Comparison of ENCODE assay signal across 16 cellular contexts in the genomic region with DNA sequence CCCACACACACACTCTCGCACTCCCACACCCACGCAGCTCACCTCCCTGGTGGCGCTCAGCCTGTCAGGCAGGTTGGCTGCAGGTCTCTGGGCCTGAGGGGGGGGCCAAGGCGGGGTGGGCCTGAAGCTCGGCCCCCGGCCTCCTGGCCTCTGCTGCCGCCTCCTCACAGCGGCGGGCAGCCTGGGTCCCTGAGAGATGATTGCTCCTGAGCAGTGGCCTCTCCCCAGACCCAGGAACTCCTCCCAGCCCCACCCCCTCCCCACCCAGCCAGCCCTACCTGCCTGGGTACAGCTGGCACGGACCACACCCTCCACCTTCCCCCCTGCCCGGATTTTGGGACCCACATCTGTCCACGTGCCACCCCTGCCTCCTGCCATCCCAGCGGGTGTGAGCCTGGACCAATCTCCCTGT. TPM values are rescaled to one million over a fixed set of nuclear protein-coding genes. Genes with fewer than 3 reads are reported as not detected.
A peak's percentile ranks its signal among the peaks of the same experiment; 100 is the strongest.
DNase-seq lines count a peak whose midpoint lies in the region; ATAC-seq and TF ChIP-seq lines count a peak whose summit lies in the region.
"Had no signal": no experiment of that assay in that cellular context is flagged by ENCODE, and none has a peak within 500 bp of the region (broad histone marks: within the 10 kb centered on the region; RNA-seq: fewer than 3 reads in every experiment).

No MANE protein-coding gene starts in this region.

- H3K36me3 Mint-ChIP-seq in neural progenitor cell (no peaks in the 10 kb centered on the region), WTC11 (no peaks in the 10 kb centered on the region)
- H3K36me3 Mint-ChIP-seq: CD4-positive, CD25-positive, alpha-beta regulatory T cell had no signal

- no peak overlapping the region for H3K18ac ChIP-seq in IMR-90 (ENCODE audit: low read depth, low read length)
- H3K18ac ChIP-seq in neuronal stem cell (ENCODE audit: low read length): peak overlapping the region; percentile 85

- H3K9me1 ChIP-seq in IMR-90 (ENCODE audit: insufficient read depth, low read length): peaks cover 3% of the 10 kb centered on the region; the same call in 1 of the 2 replicates

- no peak overlapping the region for H3K4me3 ChIP-seq in IMR-90 (ENCODE audit: insufficient read depth, low read depth, low read length)
- peak overlapping the region; percentile 49 for H3K4me3 ChIP-seq in epithelial cell of esophagus (ENCODE audit: low read length)
- no peak overlapping the region for H3K4me3 ChIP-seq in neuronal stem cell (ENCODE audit: low read length in 2 of 2)
- no peak overlapping the region for H3K4me3 ChIP-seq in neural progenitor cell
- H3K4me3 ChIP-seq: SJSA1 had no signal

- H3K27ac Mint-ChIP-seq in neural progenitor cell (no peak overlapping the region), WTC11 (no peak overlapping the region)
- H3K27ac Mint-ChIP-seq: CD4-positive, CD25-positive, alpha-beta regulatory T cell had no signal

- TF ChIP-seq RAD21 in IMR-90 (IDR thresholded peaks at IDR 0.05; ENCODE audit: low read length): no peak

- H2BK120ac ChIP-seq in IMR-90 (ENCODE audit: low read depth, low read length) (no peak overlapping the region), neuronal stem cell (ENCODE audit: low read depth, low read length) (no peak overlapping the region)

- H3K27me3 ChIP-seq in IMR-90 (ENCODE audit: control insufficient read depth, insufficient read depth, low read length) (no peaks in the 10 kb centered on the region), neuronal stem cell (ENCODE audit: control insufficient read depth in 3 of 3, insufficient read depth in 3 of 3, low read depth in 1 of 3, low read length in 3 of 3) (no peaks in the 10 kb centered on the region), neural progenitor cell (no peaks in the 10 kb centered on the region)
- H3K27me3 ChIP-seq: SJSA1 had no signal

- no peak overlapping the region for H4K8ac ChIP-seq in IMR-90 (ENCODE audit: low read depth in 2 of 2, low read length in 2 of 2)
- H4K8ac ChIP-seq in neuronal stem cell (ENCODE audit: low read depth, low read length): no peak overlapping the region

- H3F3A ChIP-seq in neural progenitor cell (ENCODE audit: low read depth): no peaks in the 10 kb centered on the region

- intact Hi-C loops in IMR-90 (cut with micrococcal nuclease): no loop called here

- POLR2A ChIA-PET in IMR-90 (lab: Charles Lee; ENCODE audit: unreplicated experiment) (no interaction called here), WTC11 (lab: Charles Lee) (no interaction called here)

- H3K27me3 Mint-ChIP-seq in neural progenitor cell (ENCODE audit: insufficient read depth, low read depth) (no peaks in the 10 kb centered on the region), WTC11 (ENCODE audit: low read depth) (no peaks in the 10 kb centered on the region)
- H3K27me3 Mint-ChIP-seq: CD4-positive, CD25-positive, alpha-beta regulatory T cell had no signal

- H3K4me1 Mint-ChIP-seq in neural progenitor cell: peaks cover 7% of the 10 kb centered on the region
- H3K4me1 Mint-ChIP-seq in WTC11: peaks cover 2% of the 10 kb centered on the region; the same call in 1 of the 2 replicates

- H3K4me1 ChIP-seq in IMR-90 (ENCODE audit: control insufficient read depth, insufficient read depth, low read length) (peaks cover 8% of the 10 kb centered on the region), neuronal stem cell (ENCODE audit: control insufficient read depth in 2 of 2, insufficient read depth in 1 of 2, low read depth in 1 of 2, low read length in 2 of 2) (peaks cover 4 to 11% of the 10 kb centered on the region in 2 donors), neural progenitor cell (no peaks in the 10 kb centered on the region)

- no peak overlapping the region for H3K9ac ChIP-seq in IMR-90 (ENCODE audit: low read depth, low read length)
- H3K9ac ChIP-seq in neuronal stem cell (ENCODE audit: low read depth, low read length, poor library complexity): no peak overlapping the region
- H3K9ac ChIP-seq in neural progenitor cell: no peak overlapping the region

- DNase-seq in IMR-90 (no peak), epithelial cell of esophagus (ENCODE audit: low read depth) (no peak), neuronal stem cell (ENCODE audit: low spot score) (no peak), neural progenitor cell (ENCODE audit: low spot score) (no peak), WTC11 (ENCODE audit: low spot score) (no peak)
- no peak for DNase-seq in central memory CD4-positive, alpha-beta T cell
- DNase-seq: AML-193; Caco-2; CD4-positive, CD25-positive, alpha-beta regulatory T cell; EL; NCI-H1417; NCI-H187 treated with DMSO at 0.1 percent for 48 hours; NCI-H345 had no signal

- H3K56ac ChIP-seq in IMR-90 (ENCODE audit: extremely low read depth, insufficient read depth, low read length): no peak overlapping the region

- H3K14ac ChIP-seq in IMR-90 (replicated peaks; ENCODE audit: low read depth, low read length) (no peak overlapping the region), neuronal stem cell (ENCODE audit: low read length) (no peak overlapping the region)

- CTCF ChIA-PET in IMR-90 (lab: Yijun Ruan, JAX) (no interaction called here), WTC11 (lab: Charles Lee) (interaction anchor here (0.9 kb wide), 1 partner anchor 13 kb away, joined by 4 read pairs; no protein-coding TSS in a partner anchor)

- H3K79me2 ChIP-seq in neural progenitor cell (ENCODE audit: low read depth): no peaks in the 10 kb centered on the region

- H3K4me3 Mint-ChIP-seq in neural progenitor cell: no peak overlapping the region
- H3K4me3 Mint-ChIP-seq in WTC11: no peak overlapping the region
- H3K4me3 Mint-ChIP-seq: CD4-positive, CD25-positive, alpha-beta regulatory T cell had no signal

- in situ Hi-C loops in IMR-90 (cut with MboI; ENCODE audit: low sequenced_read_pairs): no loop called here

- H3K9me3 ChIP-seq in IMR-90 (ENCODE audit: control insufficient read depth, insufficient read depth, low read length): no peaks in the 10 kb centered on the region
- H3K9me3 ChIP-seq in neuronal stem cell (replicated peaks in 1 of 2; ENCODE audit: control insufficient read depth in 2 of 2, insufficient read depth in 1 of 2, low read depth in 1 of 2, low read length in 2 of 2): no peaks in the 10 kb centered on the region
- H3K9me3 ChIP-seq in neural progenitor cell (ENCODE audit: low read depth): no peaks in the 10 kb centered on the region
- H3K9me3 ChIP-seq: Caco-2, SJSA1 had no signal

- no peak overlapping the region for H4K5ac ChIP-seq in IMR-90 (ENCODE audit: low read depth, low read length)

- BruUV-seq in IMR-90 (replicated peaks; lab: Mats Ljungman, UMichigan): no TSS peak

- no peak overlapping the region for H3K23ac ChIP-seq in IMR-90 (ENCODE audit: low read depth, low read length)
- no peak overlapping the region for H3K23ac ChIP-seq in neuronal stem cell (ENCODE audit: low read depth, low read length, poor library complexity)

- no peak overlapping the region for H2BK5ac ChIP-seq in IMR-90 (ENCODE audit: low read depth, low read length, poor library complexity, severe bottlenecking)
- no peak overlapping the region for H2BK5ac ChIP-seq in neuronal stem cell (ENCODE audit: low read length)

- H3K27ac ChIP-seq in C4-2B (peak overlapping the region; percentile 95), IMR-90 (ENCODE audit: insufficient read depth, low read length) (no peak overlapping the region), neuronal stem cell (replicated peaks; ENCODE audit: low read length) (no peak overlapping the region), neural progenitor cell (no peak overlapping the region)
- H3K27ac ChIP-seq: SJSA1 had no signal

- TF ChIP-seq POLR2A in IMR-90 (IDR thresholded peaks at IDR 0.05; ENCODE audit: low read depth, low read length): no peak

- H3K4ac ChIP-seq in IMR-90 (ENCODE audit: low read depth, low read length) (no peak overlapping the region), neuronal stem cell (ENCODE audit: low read length) (peak overlapping the region; percentile 84)

- H2AFZ ChIP-seq in IMR-90 (replicated peaks; ENCODE audit: low read length, poor library complexity) (peak overlapping the region; percentile 21), neuronal stem cell (ENCODE audit: low read length) (no peak overlapping the region), neural progenitor cell (replicated peaks) (no peak overlapping the region)

- H2BK12ac ChIP-seq in neuronal stem cell (ENCODE audit: low read length): no peak overlapping the region

- WGBS in IMR-90 (ENCODE audit: extremely low coverage in 2 of 2, insufficient read length in 1 of 2), 2 experiments: 73% methylated on average over 3 of the region's 13 CpGs; no CpG with 5 or more reads in 1 of the 2 experiments
- no CpG with 5 or more reads among the region's 13 CpGs for WGBS in neuronal stem cell (ENCODE audit: extremely low coverage in 2 of 2, insufficient read length in 2 of 2, insufficient replicate concordance in 1 of 2), 2 donors

- no peak overlapping the region for H2AK5ac ChIP-seq in IMR-90 (ENCODE audit: low read depth, low read length)
- H2AK5ac ChIP-seq in neuronal stem cell (ENCODE audit: low read depth, low read length): no peak overlapping the region

- H3K79me1 ChIP-seq in IMR-90 (ENCODE audit: low read depth in 1 of 2, low read length in 2 of 2) (peaks cover 0 to 5% of the 10 kb centered on the region in 2 experiments; a peak in 1 of 4 replicates), neuronal stem cell (ENCODE audit: low read depth, low read length) (no peaks in the 10 kb centered on the region)

- H2BK20ac ChIP-seq in IMR-90 (ENCODE audit: low read depth, low read length): no peak overlapping the region

- H4K20me1 ChIP-seq in IMR-90 (ENCODE audit: insufficient read depth, low read length) (no peaks in the 10 kb centered on the region), neural progenitor cell (ENCODE audit: low read depth) (no peaks in the 10 kb centered on the region)

- dilution Hi-C loops in IMR-90 (cut with HindIII; ENCODE audit: low sequenced_read_pairs, unreplicated experiment): no loop called here

- H4K91ac ChIP-seq in IMR-90 (ENCODE audit: insufficient read depth, low read depth, low read length) (no peak overlapping the region), neuronal stem cell (ENCODE audit: low read depth, low read length, poor library complexity) (no peak overlapping the region)

- TF ChIP-seq CTCF in C4-2B (conservative IDR thresholded peaks at IDR 0.05) (no peak), IMR-90 (conservative IDR thresholded peaks at IDR 0.05; ENCODE audit: low read depth, low read length) (no peak), epithelial cell of esophagus (IDR thresholded peaks at IDR 0.05; ENCODE audit: insufficient read depth, low read depth, low read length, missing control alignments) (no peak), neural progenitor cell (IDR thresholded peaks at IDR 0.05) (no peak), WTC11 (IDR thresholded peaks at IDR 0.05) (no peak)

- H3K4me2 ChIP-seq in IMR-90 (ENCODE audit: low read depth, low read length) (no peak overlapping the region), neuronal stem cell (ENCODE audit: insufficient read depth, low read length, poor library complexity, severe bottlenecking) (no peak overlapping the region), neural progenitor cell (no peak overlapping the region)

- H2AK9ac ChIP-seq in IMR-90 (replicated peaks; ENCODE audit: low read depth, low read length, poor library complexity): no peak overlapping the region

- H2BK15ac ChIP-seq in IMR-90 (ENCODE audit: low read depth, low read length) (no peak overlapping the region), neuronal stem cell (ENCODE audit: low read length) (peak overlapping the region; percentile 71)

- peaks cover 2% of the 10 kb centered on the region; the same call in 1 of the 2 replicates for H3K36me3 ChIP-seq in IMR-90 (ENCODE audit: control insufficient read depth, insufficient read depth, low read length)
- H3K36me3 ChIP-seq in neuronal stem cell (replicated peaks in 1 of 2; ENCODE audit: control insufficient read depth in 2 of 2, insufficient read depth in 2 of 2, low read length in 2 of 2): peaks cover 0 to 1% of the 10 kb centered on the region in 2 donors
- H3K36me3 ChIP-seq in neural progenitor cell: no peaks in the 10 kb centered on the region

- no peak for ATAC-seq in IMR-90 (ENCODE audit: low read depth)
- ATAC-seq in HG03135 (IDR thresholded peaks at IDR 0.05; ENCODE audit: unreplicated experiment): no peak
- no peak for ATAC-seq in WTC11

- H3K9me3 Mint-ChIP-seq in neural progenitor cell (no peaks in the 10 kb centered on the region), WTC11 (no peaks in the 10 kb centered on the region)
- H3K9me3 Mint-ChIP-seq: CD4-positive, CD25-positive, alpha-beta regulatory T cell had no signal

RNA-seq across cellular contexts. Expression of gene TMEM184A, which starts 4.6 kb away (rescaled TPM):
- total RNA-seq in IMR-90 (2012; rRNA removed) (0.28 and 0.36 TPM in 2 replicates), neural progenitor cell (ENCODE audit: low replicate concordance) (0.17 and 0.22 TPM in 2 replicates), WTC11 (2021) (1.3 to 1.4 TPM (median 1.3 TPM) in 3 replicates)
- polyA plus RNA-seq in IMR-90 (2012; rRNA removed): 1.9 TPM in 2 replicates
- 0.74 and 1.2 TPM in 2 replicates for polyA plus RNA-seq in IMR-90 (2012; cell fraction: cytosol; rRNA removed)
- 4.1 and 11.5 TPM in 2 replicates for polyA plus RNA-seq in IMR-90 (2012; cell fraction: nucleus; rRNA removed; ENCODE audit: low replicate concordance)
- polyA plus RNA-seq in neuronal stem cell (2013, experiment 1 of 2): 0.32 TPM
- polyA plus RNA-seq in neuronal stem cell (2013, experiment 2 of 2): 0.28 TPM
- total RNA-seq: CD4-positive, CD25-positive, alpha-beta regulatory T cell had no signal

RNA-seq across cellular contexts. Expression of gene PSMG3, which starts 9.2 kb away (rescaled TPM):
- total RNA-seq in IMR-90 (2012; rRNA removed) (30.6 and 37.3 TPM in 2 replicates), neural progenitor cell (ENCODE audit: low replicate concordance) (31.1 and 50.3 TPM in 2 replicates), WTC11 (2021) (33.3 to 50.7 TPM (median 45.9 TPM) in 3 replicates)
- 52.5 and 54.1 TPM in 2 replicates for polyA plus RNA-seq in IMR-90 (2012; rRNA removed)
- polyA plus RNA-seq in IMR-90 (2012; cell fraction: cytosol; rRNA removed): 44.0 and 63.2 TPM in 2 replicates
- polyA plus RNA-seq in IMR-90 (2012; cell fraction: nucleus; rRNA removed; ENCODE audit: low replicate concordance): 74.3 and 81.9 TPM in 2 replicates
- polyA plus RNA-seq in neuronal stem cell (2013, experiment 1 of 2): 16.9 TPM
- 15.7 TPM for polyA plus RNA-seq in neuronal stem cell (2013, experiment 2 of 2)

RNA-seq across cellular contexts. Expression of gene MAFK, which starts 30.1 kb away (rescaled TPM):
- 16.4 and 19.2 TPM in 2 replicates for total RNA-seq in IMR-90 (2012; rRNA removed)
- 27.1 and 27.9 TPM in 2 replicates for polyA plus RNA-seq in IMR-90 (2012; rRNA removed)
- 9.3 and 16.3 TPM in 2 replicates for polyA plus RNA-seq in IMR-90 (2012; cell fraction: cytosol; rRNA removed)
- polyA plus RNA-seq in IMR-90 (2012; cell fraction: nucleus; rRNA removed; ENCODE audit: low replicate concordance): 216 and 262 TPM in 2 replicates
- polyA plus RNA-seq in neuronal stem cell (2013, experiment 1 of 2): 4.4 TPM
- 4.1 TPM for polyA plus RNA-seq in neuronal stem cell (2013, experiment 2 of 2)
- total RNA-seq in neural progenitor cell (ENCODE audit: low replicate concordance): 4.3 and 4.7 TPM in 2 replicates
- 15.7 to 21.7 TPM (median 18.7 TPM) in 3 replicates for total RNA-seq in WTC11 (2021)

RNA-seq across cellular contexts. Expression of gene INTS1, which starts 56.4 kb away (rescaled TPM):
- 9.3 and 10.0 TPM in 2 replicates for total RNA-seq in IMR-90 (2012; rRNA removed)
- 40.1 and 47.1 TPM in 2 replicates for polyA plus RNA-seq in IMR-90 (2012; rRNA removed)
- polyA plus RNA-seq in IMR-90 (2012; cell fraction: cytosol; rRNA removed): 32.2 and 35.8 TPM in 2 replicates
- polyA plus RNA-seq in IMR-90 (2012; cell fraction: nucleus; rRNA removed; ENCODE audit: low replicate concordance): 80.3 and 296 TPM in 2 replicates
- 25.3 TPM for polyA plus RNA-seq in neuronal stem cell (2013, experiment 1 of 2)
- 24.4 TPM for polyA plus RNA-seq in neuronal stem cell (2013, experiment 2 of 2)
- total RNA-seq in neural progenitor cell (ENCODE audit: low replicate concordance): 16.5 and 76.7 TPM in 2 replicates
- 143 to 161 TPM (median 150 TPM) in 3 replicates for total RNA-seq in WTC11 (2021)
